Comparison of ENCODE assay signal across 16 cellular contexts in the genomic region with DNA sequence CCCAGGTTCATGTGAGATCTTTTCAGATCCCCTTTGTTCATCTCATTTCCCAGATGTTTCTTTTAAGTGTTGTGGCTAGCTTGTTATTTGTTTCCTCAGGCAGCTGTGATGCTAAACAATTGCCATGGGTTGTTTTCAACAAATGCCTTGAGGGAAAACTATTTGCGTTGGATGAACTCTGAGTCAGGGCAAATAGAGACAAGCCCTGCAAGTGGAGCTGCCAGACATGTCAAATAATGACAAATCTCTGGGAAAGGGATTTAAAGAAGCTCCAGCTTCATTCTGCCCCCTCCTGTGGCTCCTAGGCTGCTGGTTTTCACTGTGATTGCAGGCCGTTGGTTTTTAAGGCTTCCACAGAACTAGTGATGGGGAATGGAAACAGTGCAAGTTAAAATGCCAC.
A peak's percentile ranks its signal among the peaks of the same experiment; 100 is the strongest.
DNase-seq lines count a peak whose midpoint lies in the region; ATAC-seq and TF ChIP-seq lines count a peak whose summit lies in the region.
"Had no signal": no experiment of that assay in that cellular context is flagged by ENCODE, and none has a peak within 500 bp of the region (broad histone marks: within the 10 kb centered on the region; RNA-seq: fewer than 3 reads in every experiment).

No MANE protein-coding gene starts in this region.

- no peak overlapping the region for H2AFZ ChIP-seq in mammary epithelial cell (ENCODE audit: low read depth, low read length)
- H2AFZ ChIP-seq: GM23248 had no signal

- WGBS in mammary epithelial cell (ENCODE audit: low coverage, missing lambda C conversion rate), result 56% methylated on average over 2 of the region's 2 CpGs
- 78% methylated on average over 2 of the region's 2 CpGs for WGBS in right lobe of liver (ENCODE audit: insufficient coverage, low coverage, low lambda C conversion rate, missing lambda C conversion rate)

- no peaks in the 10 kb centered on the region for H4K20me1 ChIP-seq in mammary epithelial cell (ENCODE audit: insufficient read depth, low read length)
- H4K20me1 ChIP-seq: BLaER1 had no signal

- H3K4me3 Mint-ChIP-seq in MCF 10A (ENCODE audit: unreplicated experiment), result no peak overlapping the region
- H3K4me3 Mint-ChIP-seq: CD8-positive, alpha-beta memory T cell had no signal

- peaks cover 6% of the 10 kb centered on the region for H3K36me3 Mint-ChIP-seq in MCF 10A (ENCODE audit: insufficient read depth, unreplicated experiment)
- H3K36me3 Mint-ChIP-seq: CD8-positive, alpha-beta memory T cell had no signal

- no peaks in the 10 kb centered on the region for H3K79me2 ChIP-seq in mammary epithelial cell (ENCODE audit: insufficient read depth, low read length)

- H3K4me1 ChIP-seq in breast epithelium (no peaks in the 10 kb centered on the region), mammary epithelial cell (ENCODE audit: insufficient read depth, low read length) (no peaks in the 10 kb centered on the region), foreskin keratinocyte (no peaks in the 10 kb centered on the region), right lobe of liver (no peaks in the 10 kb centered on the region)
- H3K4me1 ChIP-seq: BLaER1, Caco-2 had no signal

- H3K36me3 ChIP-seq in breast epithelium (no peaks in the 10 kb centered on the region), mammary epithelial cell (ENCODE audit: insufficient read depth, low read length) (no peaks in the 10 kb centered on the region), right lobe of liver (no peaks in the 10 kb centered on the region)
- H3K36me3 ChIP-seq: BLaER1 had no signal

- no peak overlapping the region for H3K4me3 ChIP-seq in breast epithelium
- H3K4me3 ChIP-seq in mammary epithelial cell (replicated peaks in 1 of 3; ENCODE audit: insufficient read depth in 1 of 3, low read depth in 2 of 3, low read length in 3 of 3), result no peak overlapping the region
- H3K4me3 ChIP-seq in right lobe of liver, result no peak overlapping the region
- H3K4me3 ChIP-seq: BLaER1, GM23248 had no signal

- peak; percentile 42 for DNase-seq in MCF 10A (ENCODE audit: unreplicated experiment)
- DNase-seq in breast epithelium (ENCODE audit: low spot score in 2 of 2), result no peak
- DNase-seq in mammary epithelial cell, result peak; percentile 73
- DNase-seq in foreskin keratinocyte, result peak; percentile 73 to 81
- DNase-seq in DMS153 (lab: John Stamatoyannopoulos, UW), result no peak
- no peak for DNase-seq in stimulated activated CD4-positive, alpha-beta T cell treated with anti-CD3 and anti-CD28 coated beads, Interleukin-2, amount 100 ng/mL, for 24 hours
- DNase-seq in right lobe of liver, result no peak
- DNase-seq: 8988T; AML-193; Caco-2; CD8-positive, alpha-beta memory T cell; DMS79; GDM1; GM23248 had no signal

- TF ChIP-seq CTCF in MCF 10A (IDR thresholded peaks at IDR 0.05; ENCODE audit: unreplicated experiment) (no peak), breast epithelium (IDR thresholded peaks at IDR 0.05) (no peak), mammary epithelial cell (conservative IDR thresholded peaks at IDR 0.05 in 1 of 2, IDR thresholded peaks at IDR 0.05 in 1 of 2; ENCODE audit: extremely low read depth in 1 of 2, insufficient read depth in 1 of 2, low read depth in 1 of 2, low read length in 2 of 2) (no peak), foreskin keratinocyte (conservative IDR thresholded peaks at IDR 0.05) (peak; percentile 39), right lobe of liver (IDR thresholded peaks at IDR 0.05) (no peak)

- no peak for TF ChIP-seq POLR2A in breast epithelium (IDR thresholded peaks at IDR 0.05)
- no peak for TF ChIP-seq POLR2A in right lobe of liver (IDR thresholded peaks at IDR 0.05)

- peak; percentile 64 for ATAC-seq in foreskin keratinocyte
- no peak for ATAC-seq in GM21515 (IDR thresholded peaks at IDR 0.05; ENCODE audit: unreplicated experiment)
- no peak for ATAC-seq in right lobe of liver

- dilution Hi-C loops in mammary epithelial cell (cut with HindIII; ENCODE audit: low sequenced_read_pairs), result no loop called here

- H3K27me3 ChIP-seq in breast epithelium (no peaks in the 10 kb centered on the region), mammary epithelial cell (ENCODE audit: insufficient read depth, low read length) (no peaks in the 10 kb centered on the region), foreskin keratinocyte (no peaks in the 10 kb centered on the region), right lobe of liver (no peaks in the 10 kb centered on the region)
- H3K27me3 ChIP-seq: BLaER1 had no signal

- no peak overlapping the region for H3K27ac Mint-ChIP-seq in MCF 10A (ENCODE audit: low read depth, unreplicated experiment)
- H3K27ac Mint-ChIP-seq: CD8-positive, alpha-beta memory T cell had no signal

- intact Hi-C loops in MCF 10A (cut with micrococcal nuclease), result no loop called here
- intact Hi-C loops in breast epithelium (cut with DNase I; ENCODE audit: low total_unique reads), result no loop called here
- intact Hi-C loops in mammary epithelial cell (cut with micrococcal nuclease), result no loop called here
- intact Hi-C loops in right lobe of liver (cut with DNase I), result no loop called here

- peaks cover 7% of the 10 kb centered on the region for H3K4me1 Mint-ChIP-seq in MCF 10A (ENCODE audit: insufficient read depth, unreplicated experiment)
- H3K4me1 Mint-ChIP-seq: CD8-positive, alpha-beta memory T cell had no signal

- H3K9me3 ChIP-seq in breast epithelium, result peaks cover 0 to 8% of the 10 kb centered on the region in 2 donors
- H3K9me3 ChIP-seq in mammary epithelial cell (replicated peaks; ENCODE audit: insufficient read depth, low read length), result peaks cover 10% of the 10 kb centered on the region
- H3K9me3 ChIP-seq in right lobe of liver, result no peaks in the 10 kb centered on the region
- H3K9me3 ChIP-seq: BLaER1, Caco-2 had no signal

- POLR2A ChIA-PET in MCF 10A (lab: Yijun Ruan, JAX), result no interaction called here

- BruUV-seq in MCF 10A (replicated peaks; lab: Mats Ljungman, UMichigan) (no TSS peak), mammary epithelial cell (replicated peaks; lab: Mats Ljungman, UMichigan) (no TSS peak)

- H3K27ac ChIP-seq in breast epithelium (no peak overlapping the region), mammary epithelial cell (ENCODE audit: insufficient read depth, low read depth, low read length) (no peak overlapping the region), foreskin keratinocyte (no peak overlapping the region), right lobe of liver (no peak overlapping the region)
- H3K27ac ChIP-seq: BLaER1, GM23248 had no signal

- H3K4me2 ChIP-seq in mammary epithelial cell (ENCODE audit: insufficient read depth, low read depth, low read length), result no peak overlapping the region
- H3K4me2 ChIP-seq: BLaER1 had no signal

- H3K27me3 Mint-ChIP-seq in MCF 10A (ENCODE audit: insufficient read depth, unreplicated experiment), result no peaks in the 10 kb centered on the region

- H3K9ac ChIP-seq in mammary epithelial cell (ENCODE audit: insufficient read depth, low read length), result no peak overlapping the region
- H3K9ac ChIP-seq: BLaER1, GM23248 had no signal

- CTCF ChIA-PET in MCF 10A (lab: Yijun Ruan, JAX), result interaction anchor here (0.8 kb wide), 1 partner anchor 21 kb away, joined by 3 read pairs; no protein-coding TSS in a partner anchor
- CTCF ChIA-PET in mammary epithelial cell (lab: Charles Lee; ENCODE audit: low non-redundant PET), result no interaction called here

- in situ Hi-C loops in mammary epithelial cell (cut with MboI; ENCODE audit: low sequenced_read_pairs in 2 of 2), result no loop called here

- peaks cover 34% of the 10 kb centered on the region for H3K9me3 Mint-ChIP-seq in MCF 10A (ENCODE audit: unreplicated experiment)

Comparison
In these comparisons a context has a peak if more than half of its experiments do, and no peak if none do; other contexts are left out.
1. DNase-seq: peak in MCF 10A (single experiment), mammary epithelial cell (single experiment) and foreskin keratinocyte (2 of 2); none in breast epithelium (0 of 2), DMS153 (single experiment), stimulated activated CD4-positive, alpha-beta T cell treated with anti-CD3 and anti-CD28 coated beads, Interleukin-2, amount 100 ng/mL, for 24 hours (0 of 2) and right lobe of liver (0 of 3).